8 cellular contexts compared by ENCODE assay signal in the genomic region with DNA sequence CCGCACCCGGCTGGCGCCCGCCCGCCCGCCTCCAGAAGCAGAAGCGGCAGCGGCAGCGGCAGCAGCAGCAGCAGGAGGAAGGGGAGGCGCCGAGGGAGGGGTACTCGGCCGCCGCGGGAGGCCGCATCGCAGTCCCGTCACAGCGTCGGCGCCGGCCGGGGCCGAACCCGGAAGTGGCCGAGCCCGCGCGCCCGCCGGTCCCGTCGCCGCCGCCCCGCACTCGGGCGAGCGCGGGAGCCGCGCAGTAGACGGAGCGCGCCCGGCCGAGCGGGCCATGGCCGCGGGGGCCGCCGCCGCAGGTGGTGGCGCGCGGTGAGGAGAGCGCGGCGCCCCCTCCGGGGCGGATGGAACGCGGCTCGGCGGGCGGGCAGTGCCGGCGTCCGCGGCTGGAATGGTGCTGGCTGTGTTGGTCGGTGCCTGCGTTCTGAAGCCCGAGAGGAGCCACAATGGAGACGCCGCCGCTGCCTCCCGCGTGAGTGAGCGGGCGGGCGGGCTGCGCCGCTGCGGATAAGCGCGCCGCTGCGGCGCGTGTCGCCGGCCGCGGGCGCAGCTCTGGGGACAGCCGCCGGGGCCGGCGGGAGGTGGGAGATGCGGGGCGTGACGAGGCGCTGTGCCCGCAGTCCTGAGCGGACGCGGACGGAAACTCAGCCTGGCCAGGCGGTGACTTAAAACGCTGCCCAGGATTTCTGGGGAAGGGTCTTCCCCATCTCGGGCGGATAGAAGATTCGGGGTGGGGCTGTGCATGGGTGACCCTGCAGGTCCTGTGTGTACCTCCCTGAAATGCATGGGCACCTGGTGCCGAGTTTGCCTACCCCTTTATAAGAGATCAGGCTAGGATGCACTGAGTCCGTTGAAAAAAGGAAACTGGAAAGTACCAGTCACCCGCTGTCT. TPM values are rescaled to one million over a fixed set of nuclear protein-coding genes. Genes with fewer than 3 reads are reported as not detected.
DNase-seq lines count a peak whose midpoint lies in the region; ATAC-seq and TF ChIP-seq lines count a peak whose summit lies in the region.

A gene with protein sequence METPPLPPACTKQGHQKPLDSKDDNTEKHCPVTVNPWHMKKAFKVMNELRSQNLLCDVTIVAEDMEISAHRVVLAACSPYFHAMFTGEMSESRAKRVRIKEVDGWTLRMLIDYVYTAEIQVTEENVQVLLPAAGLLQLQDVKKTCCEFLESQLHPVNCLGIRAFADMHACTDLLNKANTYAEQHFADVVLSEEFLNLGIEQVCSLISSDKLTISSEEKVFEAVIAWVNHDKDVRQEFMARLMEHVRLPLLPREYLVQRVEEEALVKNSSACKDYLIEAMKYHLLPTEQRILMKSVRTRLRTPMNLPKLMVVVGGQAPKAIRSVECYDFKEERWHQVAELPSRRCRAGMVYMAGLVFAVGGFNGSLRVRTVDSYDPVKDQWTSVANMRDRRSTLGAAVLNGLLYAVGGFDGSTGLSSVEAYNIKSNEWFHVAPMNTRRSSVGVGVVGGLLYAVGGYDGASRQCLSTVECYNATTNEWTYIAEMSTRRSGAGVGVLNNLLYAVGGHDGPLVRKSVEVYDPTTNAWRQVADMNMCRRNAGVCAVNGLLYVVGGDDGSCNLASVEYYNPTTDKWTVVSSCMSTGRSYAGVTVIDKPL (plus strand): TSS at position 131 of the 891 bp plus-strand sequence. CDS start 316 bp downstream, at position 447.

- ATAC-seq in DND-41 (ENCODE audit: insufficient read depth, low read depth): peak; percentile 82
- peak; percentile 91 for ATAC-seq in GM21528 (IDR thresholded peaks at IDR 0.05; ENCODE audit: low FRiP score, unreplicated experiment)

- H3K4me1 ChIP-seq in DND-41 (ENCODE audit: insufficient read depth, low read length) (peaks cover 35% of the 10 kb centered on the region), SK-N-SH (ENCODE audit: control insufficient read depth in 1 of 2, insufficient read depth in 2 of 2, low read depth in 1 of 2, low read length in 1 of 2) (peaks cover 12 to 16% of the 10 kb centered on the region in 2 experiments; a peak in 3 of 4 replicates), ovary (ENCODE audit: insufficient read depth) (peaks cover 4% of the 10 kb centered on the region), tibial artery (peaks cover 0 to 22% (median 12%) of the 10 kb centered on the region in 4 donors)

- H3K27me3 ChIP-seq in DND-41 (ENCODE audit: insufficient read depth, low read length, poor library complexity): no peaks in the 10 kb centered on the region
- no peaks in the 10 kb centered on the region for H3K27me3 ChIP-seq in SK-N-SH (ENCODE audit: insufficient read depth)
- no peaks in the 10 kb centered on the region for H3K27me3 ChIP-seq in ovary
- H3K27me3 ChIP-seq in tibial artery: no peaks in the 10 kb centered on the region

- peak within 1 kb of the TSS; percentile 87 for H2AFZ ChIP-seq in DND-41 (ENCODE audit: low read depth, low read length)
- H2AFZ ChIP-seq in SK-N-SH (ENCODE audit: low read depth): peak within 1 kb of the TSS; percentile 86

- H3K36me3 ChIP-seq in DND-41 (ENCODE audit: insufficient read depth, low read length) (no peaks in the 10 kb centered on the region), SK-N-SH (replicated peaks in 1 of 2; ENCODE audit: control insufficient read depth in 1 of 2, insufficient read depth in 2 of 2, low read length in 1 of 2) (peaks cover 0 to 4% of the 10 kb centered on the region in 2 experiments), ovary (no peaks in the 10 kb centered on the region), tibial artery (no peaks in the 10 kb centered on the region)

- H3K36me3 Mint-ChIP-seq in IgD-negative memory B cell: no peaks in the 10 kb centered on the region
- no peaks in the 10 kb centered on the region for H3K36me3 Mint-ChIP-seq in activated naive CD4-positive, alpha-beta T cell treated with anti-CD3 and anti-CD28 coated beads, Interleukin-2, amount 50 U/mL, for 24 hours

- H4K20me1 ChIP-seq in DND-41 (ENCODE audit: insufficient read depth, low read length) (no peaks in the 10 kb centered on the region; the same call in 1 of the 2 replicates), SK-N-SH (ENCODE audit: insufficient read depth) (no peaks in the 10 kb centered on the region; the same call in 1 of the 2 replicates)

- H3K4me2 ChIP-seq in DND-41 (ENCODE audit: insufficient read depth, low read length) (peak within 1 kb of the TSS; percentile 94), SK-N-SH (peak within 1 kb of the TSS; percentile 81)

- H3K9me3 Mint-ChIP-seq in IgD-negative memory B cell: no peaks in the 10 kb centered on the region
- peaks cover under 1% of the 10 kb centered on the region for H3K9me3 Mint-ChIP-seq in activated naive CD4-positive, alpha-beta T cell treated with anti-CD3 and anti-CD28 coated beads, Interleukin-2, amount 50 U/mL, for 24 hours

- CTCF ChIA-PET in SK-N-SH (lab: Yijun Ruan, JAX): interaction anchor here (1.3 to 1.4 kb wide), 2 partner anchors 78 to 249 kb away, joined by 3 read pairs; no protein-coding TSS in a partner anchor

- H3K9me2 ChIP-seq in SK-N-SH: no peaks in the 10 kb centered on the region

- no peaks in the 10 kb centered on the region for H3K27me3 Mint-ChIP-seq in IgD-negative memory B cell
- no peaks in the 10 kb centered on the region for H3K27me3 Mint-ChIP-seq in activated naive CD4-positive, alpha-beta T cell treated with anti-CD3 and anti-CD28 coated beads, Interleukin-2, amount 50 U/mL, for 24 hours

- TF ChIP-seq CTCF in DND-41 (IDR thresholded peaks at IDR 0.05; ENCODE audit: borderline replicate concordance, extremely low read depth, low read length, poor library complexity, severe bottlenecking) (peak; percentile 11), SK-N-SH (IDR thresholded peaks at IDR 0.05) (no peak), ovary (IDR thresholded peaks at IDR 0.05) (no peak), tibial artery (IDR thresholded peaks at IDR 0.05) (peak in 1 of 2 experiments; percentile 11)

- H3K4me3 ChIP-seq in DND-41 (ENCODE audit: low read depth in 1 of 2, low read length in 2 of 2) (peak within 1 kb of the TSS; percentile 34 to 75; a peak in 3 of 4 replicates), SK-N-SH (ENCODE audit: low read depth in 2 of 2, low read length in 1 of 2) (peak within 1 kb of the TSS; percentile 94 to 96), ovary (peak within 1 kb of the TSS; percentile 65), tibial artery (peak within 1 kb of the TSS; percentile 68 to 70)

- no peaks in the 10 kb centered on the region for H3F3A ChIP-seq in SK-N-SH (replicated peaks; ENCODE audit: insufficient read depth)

- H3K9ac ChIP-seq in DND-41 (ENCODE audit: low read depth, low read length) (peak within 1 kb of the TSS; percentile 82), SK-N-SH (peak within 1 kb of the TSS; percentile 71; the same call in 1 of the 2 replicates)

- peaks cover 39% of the 10 kb centered on the region for H3K79me2 ChIP-seq in DND-41 (ENCODE audit: insufficient read depth, low read length)
- peaks cover 41% of the 10 kb centered on the region for H3K79me2 ChIP-seq in SK-N-SH (ENCODE audit: insufficient read depth)

- intact Hi-C loops in ovary (cut with DNase I) (loop anchor here in 1 of 4 donors (5.0 kb wide), 1 partner anchor 75 kb away; no protein-coding TSS in a partner anchor), tibial artery (cut with DNase I; ENCODE audit: low total_unique reads) (no loop called here)

- H3K27ac ChIP-seq in DND-41 (ENCODE audit: low read length) (peak within 1 kb of the TSS; percentile 46), SK-N-SH (ENCODE audit: low read depth in 2 of 2, low read length in 1 of 2) (peak within 1 kb of the TSS; percentile 15 to 85; a peak in 3 of 4 replicates), ovary (peak within 1 kb of the TSS; percentile 42 to 72), tibial artery (peak within 1 kb of the TSS; percentile 67 to 78)

- H3K4me1 Mint-ChIP-seq in IgD-negative memory B cell: peaks cover 30 to 55% (median 30%) of the 10 kb centered on the region in 3 donors
- peaks cover 73% of the 10 kb centered on the region for H3K4me1 Mint-ChIP-seq in activated naive CD4-positive, alpha-beta T cell treated with anti-CD3 and anti-CD28 coated beads, Interleukin-2, amount 50 U/mL, for 24 hours

- H3K9me3 ChIP-seq in DND-41 (ENCODE audit: insufficient read depth, low read length, severe bottlenecking): no peaks in the 10 kb centered on the region
- no peaks in the 10 kb centered on the region for H3K9me3 ChIP-seq in SK-N-SH
- H3K9me3 ChIP-seq in ovary: no peaks in the 10 kb centered on the region
- H3K9me3 ChIP-seq in tibial artery: no peaks in the 10 kb centered on the region

- H3K27ac Mint-ChIP-seq in IgD-negative memory B cell: peak within 1 kb of the TSS; percentile 68 to 92 (median 92)
- peak within 1 kb of the TSS; percentile 90 for H3K27ac Mint-ChIP-seq in activated naive CD4-positive, alpha-beta T cell treated with anti-CD3 and anti-CD28 coated beads, Interleukin-2, amount 50 U/mL, for 24 hours

- peak; percentile 74 for DNase-seq in DND-41
- DNase-seq in SK-N-SH: peak; percentile 95
- DNase-seq in glomerular visceral epithelial cell (ENCODE audit: extremely low spot score): peak; percentile 82
- peak; percentile 68 to 84 (median 78) for DNase-seq in ovary
- peak; percentile 72 to 88 for DNase-seq in tibial artery

- no peak for TF ChIP-seq POLR2A in ovary (IDR thresholded peaks at IDR 0.05)

- POLR2A ChIA-PET in SK-N-SH (lab: Yijun Ruan, JAX): no interaction called here

- no peak for TF ChIP-seq RAD21 in SK-N-SH (IDR thresholded peaks at IDR 0.05; ENCODE audit: low read length)

- no peak for TF ChIP-seq EP300 in SK-N-SH (IDR thresholded peaks at IDR 0.05; ENCODE audit: borderline replicate concordance in 1 of 2, low read depth in 1 of 2, low read length in 1 of 2)
- TF ChIP-seq EP300 in ovary (IDR thresholded peaks at IDR 0.05): no peak

- 0% methylated on average over 3 of the region's 116 CpGs for WGBS in SK-N-SH (ENCODE audit: low lambda C conversion rate)
- 0 to 1% (median 1%) methylated on average over 53 to 116 of the region's 116 CpGs for WGBS in ovary, 3 donors

- H3K4me3 Mint-ChIP-seq in IgD-negative memory B cell: peak within 1 kb of the TSS; percentile 92 to 97 (median 94)
- peak within 1 kb of the TSS; percentile 93 for H3K4me3 Mint-ChIP-seq in activated naive CD4-positive, alpha-beta T cell treated with anti-CD3 and anti-CD28 coated beads, Interleukin-2, amount 50 U/mL, for 24 hours

TF ChIP-seq in SK-N-SH, 30 proteins besides CTCF, POLR2A, EP300 and RAD21 (continues in another document):
- TF ChIP-seq USF1 (IDR thresholded peaks at IDR 0.05; ENCODE audit: borderline replicate concordance, low read depth) (no peak), ELF1 (IDR thresholded peaks at IDR 0.05) (peak; percentile 85)

RNA-seq across cellular contexts. Expression of the gene that starts here (rescaled TPM):
- polyA plus RNA-seq in IgD-negative memory B cell (4.0 TPM), SK-N-SH (2012; rRNA removed) (25.0 and 36.0 TPM in 2 replicates), ovary (10 to 100 TPM in 1 of 2 donors, 1 to 10 TPM in 1; 7.2 to 11.4 TPM)
- polyA plus RNA-seq in SK-N-SH (2012; cell fraction: cytosol; rRNA removed): 37.5 and 46.0 TPM in 2 replicates
- polyA plus RNA-seq in SK-N-SH (2012; cell fraction: nucleus; rRNA removed): 15.9 and 28.9 TPM in 2 replicates
- 10 to 100 TPM in 5 of 7 donors, 1 to 10 TPM in 2; 8.1 to 19.3 (median 11.7) TPM for total RNA-seq in ovary

Comparison
In these comparisons a context has a peak if more than half of its experiments do, and no peak if none do; other contexts are left out.
1. Peak in every context shown above with its lines: DNase-seq, ATAC-seq, H3K4me3 ChIP-seq and H3K27ac ChIP-seq.